ENCODE assay signal across 1 cellular context in the genomic region with DNA sequence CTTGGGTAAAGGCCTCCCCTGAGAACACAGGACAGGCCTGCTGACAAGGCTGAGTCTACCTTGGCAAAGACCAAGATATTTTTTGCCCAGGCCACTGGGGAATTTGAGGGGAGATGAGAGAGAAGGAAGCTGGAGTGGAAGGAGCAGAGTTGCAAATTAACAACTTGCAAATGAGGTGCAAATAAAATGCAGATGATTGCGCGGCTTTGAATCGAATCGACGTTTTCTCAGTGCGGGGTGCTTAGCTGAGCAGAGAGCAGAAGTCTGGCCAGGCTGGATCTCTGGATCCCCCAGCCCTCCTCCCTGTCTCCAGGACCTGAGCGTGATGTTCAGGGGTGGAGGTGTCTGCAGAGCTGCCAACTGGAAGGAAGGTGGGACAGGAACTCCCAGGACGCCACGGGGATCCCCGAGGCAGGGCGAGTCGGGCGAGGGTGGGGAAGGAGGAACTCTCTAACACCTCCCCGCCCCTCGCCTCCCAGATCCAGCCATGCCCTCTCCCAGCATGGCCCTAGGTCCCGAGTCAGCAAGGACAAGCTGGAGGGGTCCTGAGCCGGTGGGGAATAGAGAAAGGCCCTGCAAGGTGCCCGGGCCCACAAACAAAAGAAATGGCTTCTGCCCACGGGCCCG.
TF ChIP-seq lines count a peak whose summit lies in the region.

No MANE protein-coding gene starts in this region.

TF ChIP-seq in WTC11, 78 proteins besides CTCF, POLR2A, EP300 and RAD21 (continued from another document):
- TF ChIP-seq, protein P1, sequence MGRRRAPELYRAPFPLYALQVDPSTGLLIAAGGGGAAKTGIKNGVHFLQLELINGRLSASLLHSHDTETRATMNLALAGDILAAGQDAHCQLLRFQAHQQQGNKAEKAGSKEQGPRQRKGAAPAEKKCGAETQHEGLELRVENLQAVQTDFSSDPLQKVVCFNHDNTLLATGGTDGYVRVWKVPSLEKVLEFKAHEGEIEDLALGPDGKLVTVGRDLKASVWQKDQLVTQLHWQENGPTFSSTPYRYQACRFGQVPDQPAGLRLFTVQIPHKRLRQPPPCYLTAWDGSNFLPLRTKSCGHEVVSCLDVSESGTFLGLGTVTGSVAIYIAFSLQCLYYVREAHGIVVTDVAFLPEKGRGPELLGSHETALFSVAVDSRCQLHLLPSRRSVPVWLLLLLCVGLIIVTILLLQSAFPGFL (CRISPR knock-in tag; IDR thresholded peaks at IDR 0.05; ENCODE audit: borderline replicate concordance): no peak
- TF ChIP-seq IRF2 (CRISPR knock-in tag; IDR thresholded peaks at IDR 0.05; ENCODE audit: borderline replicate concordance, low read depth) (no peak), SOX15 (CRISPR knock-in tag; IDR thresholded peaks at IDR 0.05) (no peak)
